1 cellular context compared by ENCODE assay signal in the genomic region with DNA sequence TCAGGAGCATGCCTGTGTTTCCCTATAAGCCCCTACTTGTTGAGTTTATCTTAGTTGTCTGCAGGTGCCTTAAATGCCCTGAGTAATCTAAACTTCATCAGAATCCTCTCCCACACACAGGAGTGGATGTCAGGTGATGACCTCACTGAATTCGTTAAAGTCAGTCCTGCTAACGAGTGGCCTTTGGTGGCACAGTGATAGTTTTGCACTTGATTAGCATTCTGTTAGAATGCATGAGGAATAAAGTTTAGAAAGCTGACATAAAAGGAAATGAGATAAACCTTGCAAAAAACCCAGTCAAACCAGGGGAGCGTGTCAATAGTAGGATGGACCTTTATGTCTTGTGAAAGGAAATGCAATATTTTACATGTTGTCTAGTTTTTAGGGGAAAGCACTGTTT.
TF ChIP-seq lines count a peak whose summit lies in the region.

No MANE protein-coding gene starts in this region.

TF ChIP-seq in K562, 482 proteins besides CTCF, POLR2A, EP300 and RAD21 (continues in another document):
- no peak for TF ChIP-seq RNF2 (IDR thresholded peaks at IDR 0.05)
- TF ChIP-seq, protein P1, sequence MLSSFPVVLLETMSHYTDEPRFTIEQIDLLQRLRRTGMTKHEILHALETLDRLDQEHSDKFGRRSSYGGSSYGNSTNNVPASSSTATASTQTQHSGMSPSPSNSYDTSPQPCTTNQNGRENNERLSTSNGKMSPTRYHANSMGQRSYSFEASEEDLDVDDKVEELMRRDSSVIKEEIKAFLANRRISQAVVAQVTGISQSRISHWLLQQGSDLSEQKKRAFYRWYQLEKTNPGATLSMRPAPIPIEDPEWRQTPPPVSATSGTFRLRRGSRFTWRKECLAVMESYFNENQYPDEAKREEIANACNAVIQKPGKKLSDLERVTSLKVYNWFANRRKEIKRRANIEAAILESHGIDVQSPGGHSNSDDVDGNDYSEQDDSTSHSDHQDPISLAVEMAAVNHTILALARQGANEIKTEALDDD (IDR thresholded peaks at IDR 0.05) = peak; percentile 77; the same call in 1 of the 2 replicates
- TF ChIP-seq, protein P2, sequence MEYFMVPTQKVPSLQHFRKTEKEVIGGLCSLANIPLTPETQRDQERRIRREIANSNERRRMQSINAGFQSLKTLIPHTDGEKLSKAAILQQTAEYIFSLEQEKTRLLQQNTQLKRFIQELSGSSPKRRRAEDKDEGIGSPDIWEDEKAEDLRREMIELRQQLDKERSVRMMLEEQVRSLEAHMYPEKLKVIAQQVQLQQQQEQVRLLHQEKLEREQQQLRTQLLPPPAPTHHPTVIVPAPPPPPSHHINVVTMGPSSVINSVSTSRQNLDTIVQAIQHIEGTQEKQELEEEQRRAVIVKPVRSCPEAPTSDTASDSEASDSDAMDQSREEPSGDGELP (CRISPR knock-in tag; IDR thresholded peaks at IDR 0.05; ENCODE audit: borderline replicate concordance) = no peak
- TF ChIP-seq, protein P3, sequence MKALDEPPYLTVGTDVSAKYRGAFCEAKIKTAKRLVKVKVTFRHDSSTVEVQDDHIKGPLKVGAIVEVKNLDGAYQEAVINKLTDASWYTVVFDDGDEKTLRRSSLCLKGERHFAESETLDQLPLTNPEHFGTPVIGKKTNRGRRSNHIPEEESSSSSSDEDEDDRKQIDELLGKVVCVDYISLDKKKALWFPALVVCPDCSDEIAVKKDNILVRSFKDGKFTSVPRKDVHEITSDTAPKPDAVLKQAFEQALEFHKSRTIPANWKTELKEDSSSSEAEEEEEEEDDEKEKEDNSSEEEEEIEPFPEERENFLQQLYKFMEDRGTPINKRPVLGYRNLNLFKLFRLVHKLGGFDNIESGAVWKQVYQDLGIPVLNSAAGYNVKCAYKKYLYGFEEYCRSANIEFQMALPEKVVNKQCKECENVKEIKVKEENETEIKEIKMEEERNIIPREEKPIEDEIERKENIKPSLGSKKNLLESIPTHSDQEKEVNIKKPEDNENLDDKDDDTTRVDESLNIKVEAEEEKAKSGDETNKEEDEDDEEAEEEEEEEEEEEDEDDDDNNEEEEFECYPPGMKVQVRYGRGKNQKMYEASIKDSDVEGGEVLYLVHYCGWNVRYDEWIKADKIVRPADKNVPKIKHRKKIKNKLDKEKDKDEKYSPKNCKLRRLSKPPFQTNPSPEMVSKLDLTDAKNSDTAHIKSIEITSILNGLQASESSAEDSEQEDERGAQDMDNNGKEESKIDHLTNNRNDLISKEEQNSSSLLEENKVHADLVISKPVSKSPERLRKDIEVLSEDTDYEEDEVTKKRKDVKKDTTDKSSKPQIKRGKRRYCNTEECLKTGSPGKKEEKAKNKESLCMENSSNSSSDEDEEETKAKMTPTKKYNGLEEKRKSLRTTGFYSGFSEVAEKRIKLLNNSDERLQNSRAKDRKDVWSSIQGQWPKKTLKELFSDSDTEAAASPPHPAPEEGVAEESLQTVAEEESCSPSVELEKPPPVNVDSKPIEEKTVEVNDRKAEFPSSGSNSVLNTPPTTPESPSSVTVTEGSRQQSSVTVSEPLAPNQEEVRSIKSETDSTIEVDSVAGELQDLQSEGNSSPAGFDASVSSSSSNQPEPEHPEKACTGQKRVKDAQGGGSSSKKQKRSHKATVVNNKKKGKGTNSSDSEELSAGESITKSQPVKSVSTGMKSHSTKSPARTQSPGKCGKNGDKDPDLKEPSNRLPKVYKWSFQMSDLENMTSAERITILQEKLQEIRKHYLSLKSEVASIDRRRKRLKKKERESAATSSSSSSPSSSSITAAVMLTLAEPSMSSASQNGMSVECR (CRISPR knock-in tag; IDR thresholded peaks at IDR 0.05) = no peak
- TF ChIP-seq, protein P4, sequence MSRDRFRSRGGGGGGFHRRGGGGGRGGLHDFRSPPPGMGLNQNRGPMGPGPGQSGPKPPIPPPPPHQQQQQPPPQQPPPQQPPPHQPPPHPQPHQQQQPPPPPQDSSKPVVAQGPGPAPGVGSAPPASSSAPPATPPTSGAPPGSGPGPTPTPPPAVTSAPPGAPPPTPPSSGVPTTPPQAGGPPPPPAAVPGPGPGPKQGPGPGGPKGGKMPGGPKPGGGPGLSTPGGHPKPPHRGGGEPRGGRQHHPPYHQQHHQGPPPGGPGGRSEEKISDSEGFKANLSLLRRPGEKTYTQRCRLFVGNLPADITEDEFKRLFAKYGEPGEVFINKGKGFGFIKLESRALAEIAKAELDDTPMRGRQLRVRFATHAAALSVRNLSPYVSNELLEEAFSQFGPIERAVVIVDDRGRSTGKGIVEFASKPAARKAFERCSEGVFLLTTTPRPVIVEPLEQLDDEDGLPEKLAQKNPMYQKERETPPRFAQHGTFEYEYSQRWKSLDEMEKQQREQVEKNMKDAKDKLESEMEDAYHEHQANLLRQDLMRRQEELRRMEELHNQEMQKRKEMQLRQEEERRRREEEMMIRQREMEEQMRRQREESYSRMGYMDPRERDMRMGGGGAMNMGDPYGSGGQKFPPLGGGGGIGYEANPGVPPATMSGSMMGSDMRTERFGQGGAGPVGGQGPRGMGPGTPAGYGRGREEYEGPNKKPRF (IDR thresholded peaks at IDR 0.05; ENCODE audit: low read depth, low read length) = no peak
- TF ChIP-seq, protein P5, sequence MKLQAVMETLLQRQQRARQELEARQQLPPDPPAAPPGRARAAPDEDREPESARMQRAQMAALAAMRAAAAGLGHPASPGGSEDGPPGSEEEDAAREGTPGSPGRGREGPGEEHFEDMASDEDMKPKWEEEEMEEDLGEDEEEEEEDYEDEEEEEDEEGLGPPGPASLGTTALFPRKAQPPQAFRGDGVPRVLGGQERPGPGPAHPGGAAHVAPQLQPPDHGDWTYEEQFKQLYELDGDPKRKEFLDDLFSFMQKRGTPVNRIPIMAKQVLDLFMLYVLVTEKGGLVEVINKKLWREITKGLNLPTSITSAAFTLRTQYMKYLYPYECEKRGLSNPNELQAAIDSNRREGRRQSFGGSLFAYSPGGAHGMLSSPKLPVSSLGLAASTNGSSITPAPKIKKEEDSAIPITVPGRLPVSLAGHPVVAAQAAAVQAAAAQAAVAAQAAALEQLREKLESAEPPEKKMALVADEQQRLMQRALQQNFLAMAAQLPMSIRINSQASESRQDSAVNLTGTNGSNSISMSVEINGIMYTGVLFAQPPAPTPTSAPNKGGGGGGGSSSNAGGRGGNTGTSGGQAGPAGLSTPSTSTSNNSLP (IDR thresholded peaks at IDR 0.05; ENCODE audit: borderline replicate concordance, low read depth, low read length) = no peak
- TF ChIP-seq KDM1A (IDR thresholded peaks at IDR 0.05) = no peak
- TF ChIP-seq, protein P6, sequence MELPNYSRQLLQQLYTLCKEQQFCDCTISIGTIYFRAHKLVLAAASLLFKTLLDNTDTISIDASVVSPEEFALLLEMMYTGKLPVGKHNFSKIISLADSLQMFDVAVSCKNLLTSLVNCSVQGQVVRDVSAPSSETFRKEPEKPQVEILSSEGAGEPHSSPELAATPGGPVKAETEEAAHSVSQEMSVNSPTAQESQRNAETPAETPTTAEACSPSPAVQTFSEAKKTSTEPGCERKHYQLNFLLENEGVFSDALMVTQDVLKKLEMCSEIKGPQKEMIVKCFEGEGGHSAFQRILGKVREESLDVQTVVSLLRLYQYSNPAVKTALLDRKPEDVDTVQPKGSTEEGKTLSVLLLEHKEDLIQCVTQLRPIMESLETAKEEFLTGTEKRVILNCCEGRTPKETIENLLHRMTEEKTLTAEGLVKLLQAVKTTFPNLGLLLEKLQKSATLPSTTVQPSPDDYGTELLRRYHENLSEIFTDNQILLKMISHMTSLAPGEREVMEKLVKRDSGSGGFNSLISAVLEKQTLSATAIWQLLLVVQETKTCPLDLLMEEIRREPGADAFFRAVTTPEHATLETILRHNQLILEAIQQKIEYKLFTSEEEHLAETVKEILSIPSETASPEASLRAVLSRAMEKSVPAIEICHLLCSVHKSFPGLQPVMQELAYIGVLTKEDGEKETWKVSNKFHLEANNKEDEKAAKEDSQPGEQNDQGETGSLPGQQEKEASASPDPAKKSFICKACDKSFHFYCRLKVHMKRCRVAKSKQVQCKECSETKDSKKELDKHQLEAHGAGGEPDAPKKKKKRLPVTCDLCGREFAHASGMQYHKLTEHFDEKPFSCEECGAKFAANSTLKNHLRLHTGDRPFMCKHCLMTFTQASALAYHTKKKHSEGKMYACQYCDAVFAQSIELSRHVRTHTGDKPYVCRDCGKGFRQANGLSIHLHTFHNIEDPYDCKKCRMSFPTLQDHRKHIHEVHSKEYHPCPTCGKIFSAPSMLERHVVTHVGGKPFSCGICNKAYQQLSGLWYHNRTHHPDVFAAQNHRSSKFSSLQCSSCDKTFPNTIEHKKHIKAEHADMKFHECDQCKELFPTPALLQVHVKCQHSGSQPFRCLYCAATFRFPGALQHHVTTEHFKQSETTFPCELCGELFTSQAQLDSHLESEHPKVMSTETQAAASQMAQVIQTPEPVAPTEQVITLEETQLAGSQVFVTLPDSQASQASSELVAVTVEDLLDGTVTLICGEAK (IDR thresholded peaks at IDR 0.05) = 0 out of 2 replicates have a peak, but pooled peaks have one; percentile 44
- TF ChIP-seq, protein P6 (CRISPR knock-in tag; IDR thresholded peaks at IDR 0.05) = no peak
- TF ChIP-seq ZNF41 (CRISPR knock-in tag; conservative IDR thresholded peaks at IDR 0.05) = no peak
- TF ChIP-seq CBFA2T2 (conservative IDR thresholded peaks at IDR 0.05) = 0 out of 2 replicates have a peak, but pooled peaks have one; percentile 23
- TF ChIP-seq POLR3G (IDR thresholded peaks at IDR 0.05; ENCODE audit: extremely low read depth, insufficient read length, insufficient replicate concordance) = no peak
- no peak for TF ChIP-seq FOXA3 (CRISPR knock-in tag; conservative IDR thresholded peaks at IDR 0.05 in 1 of 2, IDR thresholded peaks at IDR 0.05 in 1 of 2)
- TF ChIP-seq RBM39 (optimal IDR thresholded peaks at IDR 0.05; ENCODE audit: low read depth, low read length) = no peak
- TF ChIP-seq, protein P7, sequence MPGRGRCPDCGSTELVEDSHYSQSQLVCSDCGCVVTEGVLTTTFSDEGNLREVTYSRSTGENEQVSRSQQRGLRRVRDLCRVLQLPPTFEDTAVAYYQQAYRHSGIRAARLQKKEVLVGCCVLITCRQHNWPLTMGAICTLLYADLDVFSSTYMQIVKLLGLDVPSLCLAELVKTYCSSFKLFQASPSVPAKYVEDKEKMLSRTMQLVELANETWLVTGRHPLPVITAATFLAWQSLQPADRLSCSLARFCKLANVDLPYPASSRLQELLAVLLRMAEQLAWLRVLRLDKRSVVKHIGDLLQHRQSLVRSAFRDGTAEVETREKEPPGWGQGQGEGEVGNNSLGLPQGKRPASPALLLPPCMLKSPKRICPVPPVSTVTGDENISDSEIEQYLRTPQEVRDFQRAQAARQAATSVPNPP (IDR thresholded peaks at IDR 0.05; ENCODE audit: borderline replicate concordance, insufficient read depth, insufficient read length) = no peak
- TF ChIP-seq HCFC1 (IDR thresholded peaks at IDR 0.05; ENCODE audit: low read depth, low read length) = no peak
- no peak for TF ChIP-seq SAFB (IDR thresholded peaks at IDR 0.05; ENCODE audit: borderline replicate concordance, low read depth, low read length)
- TF ChIP-seq, protein P8, sequence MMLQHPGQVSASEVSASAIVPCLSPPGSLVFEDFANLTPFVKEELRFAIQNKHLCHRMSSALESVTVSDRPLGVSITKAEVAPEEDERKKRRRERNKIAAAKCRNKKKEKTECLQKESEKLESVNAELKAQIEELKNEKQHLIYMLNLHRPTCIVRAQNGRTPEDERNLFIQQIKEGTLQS (IDR thresholded peaks at IDR 0.05) = peak; percentile 31
- TF ChIP-seq, protein P8 (CRISPR knock-in tag; conservative IDR thresholded peaks at IDR 0.05) = no peak
- no peak for TF ChIP-seq PHB2 (IDR thresholded peaks at IDR 0.05; ENCODE audit: low read depth)
- no peak for TF ChIP-seq HIVEP1 (CRISPR knock-in tag; IDR thresholded peaks at IDR 0.05)
- no peak for TF ChIP-seq ZBTB1 (CRISPR knock-in tag; IDR thresholded peaks at IDR 0.05; ENCODE audit: borderline replicate concordance, low read depth)
- TF ChIP-seq SMARCE1 (IDR thresholded peaks at IDR 0.05) = no peak
- TF ChIP-seq, protein P9, sequence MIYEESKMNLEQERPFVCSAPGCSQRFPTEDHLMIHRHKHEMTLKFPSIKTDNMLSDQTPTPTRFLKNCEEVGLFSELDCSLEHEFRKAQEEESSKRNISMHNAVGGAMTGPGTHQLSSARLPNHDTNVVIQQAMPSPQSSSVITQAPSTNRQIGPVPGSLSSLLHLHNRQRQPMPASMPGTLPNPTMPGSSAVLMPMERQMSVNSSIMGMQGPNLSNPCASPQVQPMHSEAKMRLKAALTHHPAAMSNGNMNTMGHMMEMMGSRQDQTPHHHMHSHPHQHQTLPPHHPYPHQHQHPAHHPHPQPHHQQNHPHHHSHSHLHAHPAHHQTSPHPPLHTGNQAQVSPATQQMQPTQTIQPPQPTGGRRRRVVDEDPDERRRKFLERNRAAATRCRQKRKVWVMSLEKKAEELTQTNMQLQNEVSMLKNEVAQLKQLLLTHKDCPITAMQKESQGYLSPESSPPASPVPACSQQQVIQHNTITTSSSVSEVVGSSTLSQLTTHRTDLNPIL (CRISPR knock-in tag; IDR thresholded peaks at IDR 0.05) = no peak
- no peak for TF ChIP-seq NFXL1 (CRISPR knock-in tag; IDR thresholded peaks at IDR 0.05)
- no peak for TF ChIP-seq ETV5 (CRISPR knock-in tag; IDR thresholded peaks at IDR 0.05; ENCODE audit: low read depth)
- TF ChIP-seq ZNF766 (CRISPR knock-in tag; conservative IDR thresholded peaks at IDR 0.05) = no peak
